In genomic region chr6:74979065-74979766, GRCh38 we compare ENCODE assay signal across 28 cellular contexts.
"Had no signal": no experiment of that assay in that cellular context is flagged by ENCODE, and none has a peak within 500 bp of the region (broad histone marks: within the 10 kb centered on the region; RNA-seq: fewer than 3 reads in every experiment).

No MANE protein-coding gene starts in this region.

- H3K4me2 ChIP-seq: neural progenitor cell had no signal

- H3K4me1 ChIP-seq: neural progenitor cell, upper lobe of left lung, vagina had no signal

- H3K4me3 ChIP-seq: neural progenitor cell, sigmoid colon, thoracic aorta, upper lobe of left lung, vagina had no signal

- H3K27ac Mint-ChIP-seq: activated CD4-positive, alpha-beta memory T cell treated with anti-CD3 and anti-CD28 coated beads, Interleukin-2, amount 10 ng/mL, durations not matched to agents 7 days and 5 days; activated CD4-positive, alpha-beta T cell treated with anti-CD3 and anti-CD28 coated beads, Interleukin-2, amount 10 ng/mL, durations not matched to agents 7 days and 5 days; activated naive CD4-positive, alpha-beta T cell treated with anti-CD3 and anti-CD28 coated beads, Interleukin-2, amount 10 ng/mL, durations not matched to agents 7 days and 5 days; activated T-cell treated with anti-CD3 and anti-CD28 coated beads, Interleukin-2, amount 50 U/mL, for 24 hours; dendritic cell treated with granulocyte-macrophage colony-stimulating factor and Interleukin-4, amounts not matched to agents 40 ng/mL and 50 ng/mL, for 4 days; memory B cell; natural killer cell; neural progenitor cell; stimulated activated effector memory CD8-positive, alpha-beta T cell treated with anti-CD3 and anti-CD28 coated beads, Interleukin-12 subunit alpha, Interleukin-12 subunit beta, amount 100 ng/mL, for 72 hours; stimulated activated naive CD8-positive, alpha-beta T cell treated with anti-CD3 and anti-CD28 coated beads, Interleukin-15, Interleukin-2, amounts not matched to agents 100 ng/mL and 50 ng/mL, for 24 hours; WTC11 had no signal

- H3K4me1 Mint-ChIP-seq: activated CD4-positive, alpha-beta memory T cell treated with anti-CD3 and anti-CD28 coated beads, Interleukin-2, amount 10 ng/mL, durations not matched to agents 7 days and 5 days; activated CD4-positive, alpha-beta T cell treated with anti-CD3 and anti-CD28 coated beads, Interleukin-2, amount 10 ng/mL, durations not matched to agents 7 days and 5 days; activated naive CD4-positive, alpha-beta T cell treated with anti-CD3 and anti-CD28 coated beads, Interleukin-2, amount 10 ng/mL, durations not matched to agents 7 days and 5 days; central memory CD8-positive, alpha-beta T cell; memory B cell; natural killer cell; neural progenitor cell; stimulated activated effector memory CD8-positive, alpha-beta T cell treated with anti-CD3 and anti-CD28 coated beads, Interleukin-12 subunit alpha, Interleukin-12 subunit beta, amount 100 ng/mL, for 72 hours; WTC11 had no signal

- H3K27me3 Mint-ChIP-seq: activated CD4-positive, alpha-beta memory T cell treated with anti-CD3 and anti-CD28 coated beads, Interleukin-2, amount 10 ng/mL, durations not matched to agents 7 days and 5 days; activated CD4-positive, alpha-beta T cell treated with anti-CD3 and anti-CD28 coated beads, Interleukin-2, amount 10 ng/mL, durations not matched to agents 7 days and 5 days; activated naive CD4-positive, alpha-beta T cell treated with anti-CD3 and anti-CD28 coated beads, Interleukin-2, amount 10 ng/mL, durations not matched to agents 7 days and 5 days; activated T-cell treated with anti-CD3 and anti-CD28 coated beads, Interleukin-2, amount 50 U/mL, for 24 hours; central memory CD8-positive, alpha-beta T cell; dendritic cell treated with granulocyte-macrophage colony-stimulating factor and Interleukin-4, amounts not matched to agents 40 ng/mL and 50 ng/mL, for 4 days; memory B cell; stimulated activated naive CD8-positive, alpha-beta T cell treated with anti-CD3 and anti-CD28 coated beads, Interleukin-15, Interleukin-2, amounts not matched to agents 100 ng/mL and 50 ng/mL, for 24 hours had no signal

- H3K9me3 Mint-ChIP-seq: activated CD4-positive, alpha-beta T cell treated with anti-CD3 and anti-CD28 coated beads, Interleukin-2, amount 10 ng/mL, durations not matched to agents 7 days and 5 days; neural progenitor cell; stimulated activated naive CD8-positive, alpha-beta T cell treated with anti-CD3 and anti-CD28 coated beads, Interleukin-15, Interleukin-2, amounts not matched to agents 100 ng/mL and 50 ng/mL, for 24 hours had no signal

- H3K36me3 Mint-ChIP-seq: activated naive CD4-positive, alpha-beta T cell treated with anti-CD3 and anti-CD28 coated beads, Interleukin-2, amount 10 ng/mL, durations not matched to agents 7 days and 5 days; memory B cell; natural killer cell; neural progenitor cell; stimulated activated effector memory CD8-positive, alpha-beta T cell treated with anti-CD3 and anti-CD28 coated beads, Interleukin-12 subunit alpha, Interleukin-12 subunit beta, amount 100 ng/mL, for 72 hours; WTC11 had no signal

- ATAC-seq: left colon; natural killer cell; stimulated activated effector memory CD8-positive, alpha-beta T cell treated with anti-CD3 and anti-CD28 coated beads, Interleukin-12 subunit alpha, Interleukin-12 subunit beta, amount 100 ng/mL, for 72 hours; WTC11 had no signal

- DNase-seq: activated CD4-positive, alpha-beta memory T cell treated with anti-CD3 and anti-CD28 coated beads, Interleukin-2, amount 10 ng/mL, durations not matched to agents 7 days and 5 days; activated CD4-positive, alpha-beta T cell treated with anti-CD3 and anti-CD28 coated beads for 1 hour; activated CD4-positive, alpha-beta T cell treated with anti-CD3 and anti-CD28 coated beads, Interleukin-2, amount 10 ng/mL, durations not matched to agents 7 days and 5 days; activated CD8-positive, alpha-beta memory T cell treated with anti-CD3 and anti-CD28 coated beads, Interleukin-2, amount 50 U/mL, for 48 hours; activated gamma-delta T cell; activated naive CD4-positive, alpha-beta T cell treated with anti-CD3 and anti-CD28 coated beads, Interleukin-2, amount 10 ng/mL, durations not matched to agents 7 days and 5 days; activated T-cell treated with anti-CD3 and anti-CD28 coated beads, Interleukin-2, amount 50 U/mL, for 24 hours; amniotic stem cell; head of caudate nucleus; hippocampal formation; kidney; left colon; natural killer cell; retina; sigmoid colon; small intestine; stimulated activated CD4-positive, alpha-beta T cell treated with anti-CD3 and anti-CD28 coated beads, Interleukin-4, amount 100 ng/mL, for 24 hours; T-helper 2 cell; upper lobe of left lung had no signal

- H3K9ac ChIP-seq: neural progenitor cell had no signal

- H3K27ac ChIP-seq: neural progenitor cell, sigmoid colon, thoracic aorta, upper lobe of left lung, vagina had no signal

- H3K36me3 ChIP-seq: neural progenitor cell, sigmoid colon, thoracic aorta, upper lobe of left lung, vagina had no signal

- H3K27me3 ChIP-seq: neural progenitor cell, sigmoid colon, upper lobe of left lung, vagina had no signal

- H2AFZ ChIP-seq: neural progenitor cell had no signal

- H3K9me3 ChIP-seq: sigmoid colon, thoracic aorta, upper lobe of left lung, vagina had no signal

- H3K4me3 Mint-ChIP-seq: activated CD4-positive, alpha-beta memory T cell treated with anti-CD3 and anti-CD28 coated beads, Interleukin-2, amount 10 ng/mL, durations not matched to agents 7 days and 5 days; activated CD4-positive, alpha-beta T cell treated with anti-CD3 and anti-CD28 coated beads, Interleukin-2, amount 10 ng/mL, durations not matched to agents 7 days and 5 days; activated naive CD4-positive, alpha-beta T cell treated with anti-CD3 and anti-CD28 coated beads, Interleukin-2, amount 10 ng/mL, durations not matched to agents 7 days and 5 days; activated T-cell treated with anti-CD3 and anti-CD28 coated beads, Interleukin-2, amount 50 U/mL, for 24 hours; central memory CD8-positive, alpha-beta T cell; dendritic cell treated with granulocyte-macrophage colony-stimulating factor and Interleukin-4, amounts not matched to agents 40 ng/mL and 50 ng/mL, for 4 days; memory B cell; natural killer cell; neural progenitor cell; stimulated activated effector memory CD8-positive, alpha-beta T cell treated with anti-CD3 and anti-CD28 coated beads, Interleukin-12 subunit alpha, Interleukin-12 subunit beta, amount 100 ng/mL, for 72 hours; stimulated activated naive CD8-positive, alpha-beta T cell treated with anti-CD3 and anti-CD28 coated beads, Interleukin-15, Interleukin-2, amounts not matched to agents 100 ng/mL and 50 ng/mL, for 24 hours; WTC11 had no signal
